Comparison of ENCODE assay signal across 1 cellular context in the genomic region with DNA sequence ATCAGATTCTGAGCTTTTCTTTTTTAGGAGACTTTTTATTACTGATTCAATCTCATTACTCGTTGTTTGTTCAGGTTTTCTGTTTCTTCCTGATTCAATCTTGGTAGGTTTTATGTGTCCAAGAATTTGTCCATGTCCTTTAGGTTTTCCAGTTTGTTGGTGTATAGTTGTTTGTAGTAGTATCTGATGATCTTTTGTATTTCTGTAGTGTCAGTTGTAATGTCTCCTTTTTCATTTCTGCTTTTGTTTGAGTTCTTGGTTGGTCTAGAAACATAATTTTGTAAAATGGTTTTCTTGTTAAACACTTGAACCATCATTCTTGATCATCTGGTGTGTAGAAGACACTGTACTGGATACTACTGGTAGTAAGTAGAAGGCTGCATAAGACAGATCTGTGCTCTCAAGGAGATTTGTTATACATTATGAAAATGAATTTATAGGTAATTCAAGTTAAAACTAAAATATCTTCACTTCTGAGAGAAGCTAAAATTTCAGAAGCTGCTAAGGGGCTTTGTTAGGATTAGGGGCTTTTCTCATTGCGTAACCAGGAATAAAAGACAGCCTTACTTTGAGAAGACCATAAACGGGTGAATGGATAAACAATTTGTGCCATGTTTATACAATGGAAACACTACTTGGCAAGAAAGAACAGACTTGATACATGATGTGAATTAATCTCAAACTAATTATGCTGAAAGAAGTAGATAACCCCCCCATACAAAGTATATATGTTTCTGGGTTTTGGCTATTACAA.
TF ChIP-seq lines count a peak whose summit lies in the region.

No MANE protein-coding gene starts in this region.

TF ChIP-seq in WTC11, 78 proteins besides CTCF, POLR2A, EP300 and RAD21 (continued from another document):
- TF ChIP-seq, protein P1, sequence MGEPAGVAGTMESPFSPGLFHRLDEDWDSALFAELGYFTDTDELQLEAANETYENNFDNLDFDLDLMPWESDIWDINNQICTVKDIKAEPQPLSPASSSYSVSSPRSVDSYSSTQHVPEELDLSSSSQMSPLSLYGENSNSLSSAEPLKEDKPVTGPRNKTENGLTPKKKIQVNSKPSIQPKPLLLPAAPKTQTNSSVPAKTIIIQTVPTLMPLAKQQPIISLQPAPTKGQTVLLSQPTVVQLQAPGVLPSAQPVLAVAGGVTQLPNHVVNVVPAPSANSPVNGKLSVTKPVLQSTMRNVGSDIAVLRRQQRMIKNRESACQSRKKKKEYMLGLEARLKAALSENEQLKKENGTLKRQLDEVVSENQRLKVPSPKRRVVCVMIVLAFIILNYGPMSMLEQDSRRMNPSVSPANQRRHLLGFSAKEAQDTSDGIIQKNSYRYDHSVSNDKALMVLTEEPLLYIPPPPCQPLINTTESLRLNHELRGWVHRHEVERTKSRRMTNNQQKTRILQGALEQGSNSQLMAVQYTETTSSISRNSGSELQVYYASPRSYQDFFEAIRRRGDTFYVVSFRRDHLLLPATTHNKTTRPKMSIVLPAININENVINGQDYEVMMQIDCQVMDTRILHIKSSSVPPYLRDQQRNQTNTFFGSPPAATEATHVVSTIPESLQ (CRISPR knock-in tag; IDR thresholded peaks at IDR 0.05) = no peak
- TF ChIP-seq CREB1 (CRISPR knock-in tag; IDR thresholded peaks at IDR 0.05) (no peak), ZBTB21 (CRISPR knock-in tag; IDR thresholded peaks at IDR 0.05; ENCODE audit: borderline replicate concordance) (no peak), MYBL2 (CRISPR knock-in tag; IDR thresholded peaks at IDR 0.05) (no peak), JUN (CRISPR knock-in tag; IDR thresholded peaks at IDR 0.05) (no peak), ZNF138 (CRISPR knock-in tag; conservative IDR thresholded peaks at IDR 0.05) (no peak), NFATC4 (CRISPR knock-in tag; IDR thresholded peaks at IDR 0.05) (no peak), SMAD3 (CRISPR knock-in tag; IDR thresholded peaks at IDR 0.05; ENCODE audit: borderline replicate concordance) (no peak), MXD4 (CRISPR knock-in tag; IDR thresholded peaks at IDR 0.05; ENCODE audit: borderline replicate concordance) (no peak)
- TF ChIP-seq, protein P2, sequence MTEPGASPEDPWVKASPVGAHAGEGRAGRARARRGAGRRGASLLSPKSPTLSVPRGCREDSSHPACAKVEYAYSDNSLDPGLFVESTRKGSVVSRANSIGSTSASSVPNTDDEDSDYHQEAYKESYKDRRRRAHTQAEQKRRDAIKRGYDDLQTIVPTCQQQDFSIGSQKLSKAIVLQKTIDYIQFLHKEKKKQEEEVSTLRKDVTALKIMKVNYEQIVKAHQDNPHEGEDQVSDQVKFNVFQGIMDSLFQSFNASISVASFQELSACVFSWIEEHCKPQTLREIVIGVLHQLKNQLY (CRISPR knock-in tag; IDR thresholded peaks at IDR 0.05) = no peak
- TF ChIP-seq, protein P3, sequence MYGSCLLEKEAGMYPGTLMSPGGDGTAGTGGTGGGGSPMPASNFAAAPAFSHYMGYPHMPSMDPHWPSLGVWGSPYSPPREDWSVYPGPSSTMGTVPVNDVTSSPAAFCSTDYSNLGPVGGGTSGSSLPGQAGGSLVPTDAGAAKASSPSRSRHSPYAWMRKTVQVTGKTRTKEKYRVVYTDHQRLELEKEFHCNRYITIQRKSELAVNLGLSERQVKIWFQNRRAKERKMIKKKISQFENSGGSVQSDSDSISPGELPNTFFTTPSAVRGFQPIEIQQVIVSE (CRISPR knock-in tag; IDR thresholded peaks at IDR 0.05; ENCODE audit: borderline replicate concordance) = no peak
TF ChIP-seq in WTC11: peak in this region for 0.
